ENCODE assay signal across 16 cellular contexts in genomic region chr10:70885931-70886903, GRCh38. TPM values are rescaled to one million over a fixed set of nuclear protein-coding genes. Genes with fewer than 3 reads are reported as not detected.
DNase-seq lines count a peak whose midpoint lies in the region; ATAC-seq, FAIRE-seq and TF ChIP-seq lines count a peak whose summit lies in the region.
"Had no signal": no experiment of that assay in that cellular context is flagged by ENCODE, and none has a peak within 500 bp of the region (broad histone marks: within the 10 kb centered on the region; RNA-seq: fewer than 3 reads in every experiment).

No MANE protein-coding gene starts in this region.

- peak overlapping the region; percentile 93 to 98 for H3K27ac ChIP-seq in liver (ENCODE audit: low read depth in 1 of 2, low read length in 2 of 2)

- H3K36me3 ChIP-seq in adipocyte (ENCODE audit: control insufficient read depth, insufficient read depth, low read length, severe bottlenecking) = peaks cover 28% of the 10 kb centered on the region
- H3K36me3 ChIP-seq in liver (ENCODE audit: control insufficient read depth in 4 of 4, insufficient read depth in 3 of 4, low read depth in 1 of 4, low read length in 3 of 4) = peaks cover 5 to 33% (median 18%) of the 10 kb centered on the region in 4 donors

- H3K4me3 ChIP-seq in adipocyte (ENCODE audit: low read length) (no peak overlapping the region), liver (ENCODE audit: low read depth in 1 of 3, low read length in 3 of 3) (peak overlapping the region in 2 of 3 donors; percentile 4 to 89)
- H3K4me3 ChIP-seq: thyroid gland had no signal

- H3K27ac Mint-ChIP-seq in activated naive CD8-positive, alpha-beta T cell = no peak overlapping the region
- H3K27ac Mint-ChIP-seq in activated naive CD8-positive, alpha-beta T cell treated with anti-CD3 and anti-CD28 coated beads, Interleukin-2, amount 50 U/mL, for 24 hours = no peak overlapping the region
- no peak overlapping the region for H3K27ac Mint-ChIP-seq in stimulated activated memory B cell treated with anti-CD40 and anti-IgM and Interleukin-4, amounts not matched to agents 10 μg/mL and 1 μg/mL and 100 μg/mL, for 72 hours
- peak overlapping the region in 1 of 2 donors; percentile 10 for H3K27ac Mint-ChIP-seq in activated naive CD4-positive, alpha-beta T cell treated with anti-CD3 and anti-CD28 coated beads, Interleukin-2, amount 50 U/mL, for 72 hours
- H3K27ac Mint-ChIP-seq: activated CD8-positive, alpha-beta T cell treated with anti-CD3 and anti-CD28 coated beads for 36 hours; activated naive CD4-positive, alpha-beta T cell treated with anti-CD3 and anti-CD28 coated beads, Interleukin-2, amount 50 U/mL, for 24 hours had no signal

- ATAC-seq in activated naive CD8-positive, alpha-beta T cell treated with anti-CD3 and anti-CD28 coated beads, Interleukin-2, amount 50 U/mL, for 24 hours = no peak
- ATAC-seq in stimulated activated memory B cell treated with anti-CD40 and anti-IgM and Interleukin-4, amounts not matched to agents 10 μg/mL and 1 μg/mL and 100 μg/mL, for 72 hours = no peak
- ATAC-seq in activated naive CD4-positive, alpha-beta T cell treated with anti-CD3 and anti-CD28 coated beads, Interleukin-2, amount 50 U/mL, for 72 hours = no peak
- no peak for ATAC-seq in Right ventricle myocardium superior (ENCODE audit: poor library complexity)
- ATAC-seq: activated CD8-positive, alpha-beta T cell treated with anti-CD3 and anti-CD28 coated beads for 36 hours had no signal

- intact Hi-C loops in Right ventricle myocardium superior (cut with DNase I) = no loop called here

- H3K9me3 ChIP-seq in adipocyte (ENCODE audit: control insufficient read depth, low read length) = no peaks in the 10 kb centered on the region
- H3K9me3 ChIP-seq in liver (ENCODE audit: control insufficient read depth in 4 of 4, low read length in 3 of 4) = no peaks in the 10 kb centered on the region
- H3K9me3 ChIP-seq: Peyer's patch, thyroid gland had no signal

- H3K4me1 ChIP-seq in adipocyte (ENCODE audit: control insufficient read depth, insufficient read depth, low read length) (peaks cover 40% of the 10 kb centered on the region), liver (ENCODE audit: control insufficient read depth in 4 of 4, insufficient read depth in 4 of 4, low read length in 3 of 4) (peaks cover 0 to 46% (median 31%) of the 10 kb centered on the region in 4 donors)

- no peak for TF ChIP-seq RAD21 in liver (IDR thresholded peaks at IDR 0.05)

- H3K27me3 Mint-ChIP-seq in activated naive CD8-positive, alpha-beta T cell = no peaks in the 10 kb centered on the region
- no peaks in the 10 kb centered on the region for H3K27me3 Mint-ChIP-seq in activated naive CD8-positive, alpha-beta T cell treated with anti-CD3 and anti-CD28 coated beads, Interleukin-2, amount 50 U/mL, for 24 hours
- H3K27me3 Mint-ChIP-seq in stimulated activated memory B cell treated with anti-CD40 and anti-IgM and Interleukin-4, amounts not matched to agents 10 μg/mL and 1 μg/mL and 100 μg/mL, for 72 hours = no peaks in the 10 kb centered on the region
- H3K27me3 Mint-ChIP-seq: activated CD8-positive, alpha-beta T cell treated with anti-CD3 and anti-CD28 coated beads for 36 hours; activated naive CD4-positive, alpha-beta T cell treated with anti-CD3 and anti-CD28 coated beads, Interleukin-2, amount 50 U/mL, for 24 hours had no signal

- no peak for DNase-seq in activated naive CD8-positive, alpha-beta T cell treated with anti-CD3 and anti-CD28 coated beads, Interleukin-2, amount 50 U/mL, for 24 hours
- DNase-seq in adipocyte (ENCODE audit: low read depth) (no peak), Right ventricle myocardium superior (no peak), urothelium cell line (ENCODE audit: low spot score) (no peak)
- DNase-seq in activated naive CD4-positive, alpha-beta T cell treated with anti-CD3 and anti-CD28 coated beads, Interleukin-2, amount 50 U/mL, for 72 hours (ENCODE audit: low spot score in 2 of 2) = no peak
- DNase-seq: activated CD8-positive, alpha-beta T cell treated with anti-CD3 and anti-CD28 coated beads for 36 hours; DMS79 treated with DMSO at 0.1 percent for 48 hours; NCI-H1417; NCI-H510A; Peyer's patch had no signal

- no peaks in the 10 kb centered on the region for H3K27me3 ChIP-seq in adipocyte (replicated peaks; ENCODE audit: control insufficient read depth, insufficient read depth, low read length)
- no peaks in the 10 kb centered on the region for H3K27me3 ChIP-seq in liver (ENCODE audit: control insufficient read depth in 4 of 4, insufficient read depth in 4 of 4, low read length in 3 of 4)
- H3K27me3 ChIP-seq: Peyer's patch, thyroid gland had no signal

- WGBS in liver = 36% methylated on average over 18 of the region's 18 CpGs

- H3K4me3 Mint-ChIP-seq in activated naive CD8-positive, alpha-beta T cell = peak overlapping the region; percentile 10
- H3K4me3 Mint-ChIP-seq in activated naive CD8-positive, alpha-beta T cell treated with anti-CD3 and anti-CD28 coated beads, Interleukin-2, amount 50 U/mL, for 24 hours = no peak overlapping the region
- no peak overlapping the region for H3K4me3 Mint-ChIP-seq in stimulated activated memory B cell treated with anti-CD40 and anti-IgM and Interleukin-4, amounts not matched to agents 10 μg/mL and 1 μg/mL and 100 μg/mL, for 72 hours
- H3K4me3 Mint-ChIP-seq: activated naive CD4-positive, alpha-beta T cell treated with anti-CD3 and anti-CD28 coated beads, Interleukin-2, amount 50 U/mL, for 24 hours had no signal

- no peak for FAIRE-seq in urothelium cell line (lab: Jason Lieb, UNC)
- FAIRE-seq: colon had no signal

- peaks cover 12% of the 10 kb centered on the region for H3K4me1 Mint-ChIP-seq in activated naive CD8-positive, alpha-beta T cell (ENCODE audit: low read depth)
- H3K4me1 Mint-ChIP-seq in activated naive CD8-positive, alpha-beta T cell treated with anti-CD3 and anti-CD28 coated beads, Interleukin-2, amount 50 U/mL, for 24 hours = peaks cover 19% of the 10 kb centered on the region
- peaks cover 13% of the 10 kb centered on the region for H3K4me1 Mint-ChIP-seq in stimulated activated memory B cell treated with anti-CD40 and anti-IgM and Interleukin-4, amounts not matched to agents 10 μg/mL and 1 μg/mL and 100 μg/mL, for 72 hours
- H3K4me1 Mint-ChIP-seq: activated naive CD4-positive, alpha-beta T cell treated with anti-CD3 and anti-CD28 coated beads, Interleukin-2, amount 50 U/mL, for 24 hours had no signal

- no peaks in the 10 kb centered on the region for H3K9me3 Mint-ChIP-seq in activated naive CD8-positive, alpha-beta T cell (ENCODE audit: low read depth)
- H3K9me3 Mint-ChIP-seq in activated naive CD8-positive, alpha-beta T cell treated with anti-CD3 and anti-CD28 coated beads, Interleukin-2, amount 50 U/mL, for 24 hours = no peaks in the 10 kb centered on the region
- no peaks in the 10 kb centered on the region for H3K9me3 Mint-ChIP-seq in stimulated activated memory B cell treated with anti-CD40 and anti-IgM and Interleukin-4, amounts not matched to agents 10 μg/mL and 1 μg/mL and 100 μg/mL, for 72 hours
- no peaks in the 10 kb centered on the region for H3K9me3 Mint-ChIP-seq in activated naive CD4-positive, alpha-beta T cell treated with anti-CD3 and anti-CD28 coated beads, Interleukin-2, amount 50 U/mL, for 72 hours
- H3K9me3 Mint-ChIP-seq: activated CD8-positive, alpha-beta T cell treated with anti-CD3 and anti-CD28 coated beads for 36 hours; activated naive CD4-positive, alpha-beta T cell treated with anti-CD3 and anti-CD28 coated beads, Interleukin-2, amount 50 U/mL, for 24 hours had no signal

- H3K9ac ChIP-seq in adipocyte (ENCODE audit: low read length) (peak overlapping the region; percentile 18), liver (ENCODE audit: low read depth in 1 of 2, low read length in 2 of 2) (peak overlapping the region; percentile 13 to 29)

- TF ChIP-seq CTCF in liver (IDR thresholded peaks at IDR 0.05; ENCODE audit: low read depth, low read length, missing input control) = no peak

- H3K36me3 Mint-ChIP-seq in activated naive CD8-positive, alpha-beta T cell = peaks cover 3% of the 10 kb centered on the region
- H3K36me3 Mint-ChIP-seq in activated naive CD8-positive, alpha-beta T cell treated with anti-CD3 and anti-CD28 coated beads, Interleukin-2, amount 50 U/mL, for 24 hours (ENCODE audit: low read depth) = peaks cover 12% of the 10 kb centered on the region
- peaks cover 21% of the 10 kb centered on the region for H3K36me3 Mint-ChIP-seq in stimulated activated memory B cell treated with anti-CD40 and anti-IgM and Interleukin-4, amounts not matched to agents 10 μg/mL and 1 μg/mL and 100 μg/mL, for 72 hours
- H3K36me3 Mint-ChIP-seq in activated naive CD4-positive, alpha-beta T cell treated with anti-CD3 and anti-CD28 coated beads, Interleukin-2, amount 50 U/mL, for 72 hours = peaks cover 0 to 11% of the 10 kb centered on the region in 2 donors

TF ChIP-seq in liver, 16 proteins besides CTCF, POLR2A, EP300 and RAD21 (continues in another document):
- TF ChIP-seq SP1 (IDR thresholded peaks at IDR 0.05) = peak; percentile 97
- peak; percentile 48 for TF ChIP-seq ZBTB33 (IDR thresholded peaks at IDR 0.05)

RNA-seq across cellular contexts. Expression of gene PCBD1, which starts 2.1 kb away (rescaled TPM):
- total RNA-seq in liver = 10 to 100 TPM; 72.0 to 99.8 TPM
- 100 to 1,000 TPM; 243 to 458 TPM for polyA plus RNA-seq in liver
- total RNA-seq in activated naive CD4-positive, alpha-beta T cell treated with anti-CD3 and anti-CD28 coated beads, Interleukin-2, amount 50 U/mL, for 72 hours = 10 to 100 TPM; 22.3 to 52.5 TPM
- total RNA-seq in Right ventricle myocardium superior = 142 TPM
